8 cellular contexts compared by ENCODE assay signal in genomic region chr16:67943619-67944503, GRCh38. TPM values are rescaled to one million over a fixed set of nuclear protein-coding genes. Genes with fewer than 3 reads are reported as not detected.
DNase-seq lines count a peak whose midpoint lies in the region; ATAC-seq, FAIRE-seq and TF ChIP-seq lines count a peak whose summit lies in the region.

LCAT (minus strand) TSS chr16:67944120; CDS start chr16:67944101, 19 bp downstream.

- in situ Hi-C loops in Panc1 (cut with HindIII; ENCODE audit: low pct_unique_long_range_greater_than_20kb, low sequenced_read_pairs), result no loop called here

- POLR2A ChIA-PET in Panc1 (lab: Charles Lee), result interaction anchor here (0.6 kb wide), 1 partner anchor 20 kb away, joined by 3 read pairs; no protein-coding TSS in a partner anchor

- H3K27ac ChIP-seq in Panc1 (ENCODE audit: low read length) (no peak within 1 kb of the TSS), lower lobe of right lung (peak within 1 kb of the TSS; percentile 64), temporal lobe (ENCODE audit: low read depth, low read length) (peak within 1 kb of the TSS; percentile 96)

- no peak within 1 kb of the TSS for H3K4me3 ChIP-seq in Panc1 (ENCODE audit: low read depth in 2 of 2, low read length in 2 of 2)
- no peak within 1 kb of the TSS for H3K4me3 ChIP-seq in choroid plexus epithelial cell (ENCODE audit: low read depth, low read length)
- H3K4me3 ChIP-seq in lower lobe of right lung, result no peak within 1 kb of the TSS

- no peak for TF ChIP-seq POLR2A in GM12892 (IDR thresholded peaks at IDR 0.05; ENCODE audit: low read depth, low read length)

- no TSS peak for BruUV-seq in Panc1 (replicated peaks; lab: Mats Ljungman, UMichigan)

- H3K27me3 ChIP-seq in Panc1 (ENCODE audit: control insufficient read depth, insufficient read depth, low read length), result no peaks in the 10 kb centered on the region
- no peaks in the 10 kb centered on the region for H3K27me3 ChIP-seq in lower lobe of right lung (ENCODE audit: low read depth)

- DNase-seq in Panc1 (ENCODE audit: low read depth, low spot score) (no peak), choroid plexus epithelial cell (ENCODE audit: low read depth) (peak; percentile 59), lower lobe of right lung (no peak), GM12892 (ENCODE audit: insufficient read length) (no peak)

- intact Hi-C loops in Panc1 (cut with micrococcal nuclease; ENCODE audit: unreplicated experiment) (no loop called here), lower lobe of right lung (cut with DNase I) (no loop called here)

- H3K9me3 ChIP-seq in Panc1 (ENCODE audit: control insufficient read depth, insufficient read depth, low read depth, low read length) (no peaks in the 10 kb centered on the region), lower lobe of right lung (no peaks in the 10 kb centered on the region)

- TF ChIP-seq CTCF in Panc1 (IDR thresholded peaks at IDR 0.05) (no peak), choroid plexus epithelial cell (conservative IDR thresholded peaks at IDR 0.05; ENCODE audit: low read depth, low read length) (peak; percentile 14), lower lobe of right lung (IDR thresholded peaks at IDR 0.05) (no peak)

- FAIRE-seq in GM12892 (lab: Jason Lieb, UNC), result no peak

- H3K36me3 ChIP-seq in Panc1 (ENCODE audit: control insufficient read depth, insufficient read depth, low read length) (no peaks in the 10 kb centered on the region), lower lobe of right lung (peaks cover 90% of the 10 kb centered on the region)

- CTCF ChIA-PET in Panc1 (lab: Charles Lee), result interaction anchor here (0.5 kb wide), 1 partner anchor 25 kb away, joined by 12 read pairs; no protein-coding TSS in a partner anchor

- ATAC-seq in Panc1 (peak; percentile 37; the same call in 1 of the 2 replicates), lower lobe of right lung (peak; percentile 31 to 44), HG03521 (IDR thresholded peaks at IDR 0.05; ENCODE audit: unreplicated experiment) (no peak), HG03378 (IDR thresholded peaks at IDR 0.05; ENCODE audit: unreplicated experiment) (no peak), GM21447 (IDR thresholded peaks at IDR 0.05; ENCODE audit: unreplicated experiment) (no peak)

- H3K4me1 ChIP-seq in Panc1 (ENCODE audit: control insufficient read depth, insufficient read depth, low read length) (no peaks in the 10 kb centered on the region; the same call in 1 of the 2 replicates), lower lobe of right lung (peaks cover 14% of the 10 kb centered on the region)

RNA-seq across cellular contexts. Expression of gene LCAT, which starts in this region (rescaled TPM):
- 14.0 TPM for total RNA-seq in Panc1 (2021; ENCODE audit: unreplicated experiment)
- polyA plus RNA-seq in Panc1 (2012; ENCODE audit: insufficient read length), result 7.5 TPM
- 33.8 TPM for total RNA-seq in lower lobe of right lung
- total RNA-seq in temporal lobe, result 1.2 TPM
- 11.3 TPM for polyA plus RNA-seq in GM12892 (2012; ENCODE audit: missing spikeins)

Comparison
In these comparisons a context has a peak if more than half of its experiments do, and no peak if none do; other contexts are left out.
1. ATAC-seq: peak in Panc1 (single experiment) and lower lobe of right lung (2 of 2); none in HG03521 (single experiment), HG03378 (single experiment) and GM21447 (single experiment).